ENCODE assay signal across 3 cellular contexts in genomic region chr5:100108883-100109282, GRCh38.
"Had no signal": no experiment of that assay in that cellular context is flagged by ENCODE, and none has a peak within 500 bp of the region (broad histone marks: within the 10 kb centered on the region; RNA-seq: fewer than 3 reads in every experiment).

No MANE protein-coding gene starts in this region.

- H3K4me3 ChIP-seq: GM12878 had no signal

- DNase-seq: GDM1, GF-D8 had no signal

- ATAC-seq: GM12878 had no signal
